ENCODE assay signal across 9 cellular contexts in the genomic region with DNA sequence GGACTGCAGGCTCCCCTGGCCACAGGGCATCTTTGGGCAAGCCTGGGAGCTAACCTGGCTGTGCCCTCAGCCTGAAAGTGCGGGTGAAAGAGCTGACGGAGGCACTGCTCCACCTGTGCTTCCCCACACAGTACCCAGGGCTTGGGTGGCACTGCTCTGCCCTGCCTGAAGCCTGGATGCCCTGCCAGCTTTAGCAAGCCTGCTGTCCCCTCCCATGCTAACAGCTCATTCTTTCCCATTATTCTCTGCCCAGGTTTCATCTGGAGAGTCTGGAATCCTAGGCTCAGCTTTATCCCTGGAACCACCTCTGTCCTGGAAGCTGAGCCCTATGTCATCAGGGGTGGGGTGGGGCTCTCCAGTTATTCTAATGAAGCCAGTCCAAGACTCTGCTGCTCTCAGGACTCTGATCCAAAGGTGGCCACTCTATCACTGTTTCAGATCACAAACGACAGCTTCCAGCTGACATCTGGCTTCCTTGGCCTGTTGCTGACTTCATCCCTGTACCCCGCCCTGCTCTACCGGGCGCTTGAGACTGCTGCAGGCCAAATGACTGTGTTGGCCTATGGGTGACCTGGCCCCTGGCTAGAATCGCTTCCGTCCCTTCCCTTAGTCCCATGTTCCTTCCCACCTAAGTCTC. TPM values are rescaled to one million over a fixed set of nuclear protein-coding genes. Genes with fewer than 3 reads are reported as not detected.
DNase-seq lines count a peak whose midpoint lies in the region; ATAC-seq, FAIRE-seq and TF ChIP-seq lines count a peak whose summit lies in the region.
"Had no signal": no experiment of that assay in that cellular context is flagged by ENCODE, and none has a peak within 500 bp of the region (broad histone marks: within the 10 kb centered on the region; RNA-seq: fewer than 3 reads in every experiment).

No MANE protein-coding gene starts in this region.

- DNase-seq in HCEC 1CT (peak; percentile 66), body of pancreas (no peak), kidney (no peak), suprapubic skin (ENCODE audit: low spot score in 2 of 2) (peak in 1 of 2 donors; percentile 83), H7 (no peak), iPS-NIHi7 (ENCODE audit: extremely low spot score) (no peak), NCI-H2227 treated with DMSO at 0.1 percent for 48 hours (lab: John Stamatoyannopoulos, UW) (no peak)
- DNase-seq in activated CD4-positive, alpha-beta T cell treated with anti-CD3 and anti-CD28 coated beads, Interleukin-2, amount 50 U/mL, for 48 hours, result no peak
- DNase-seq: NCI-H524 had no signal

- H3K9me3 ChIP-seq in body of pancreas, result no peaks in the 10 kb centered on the region
- H3K9me3 ChIP-seq in kidney (ENCODE audit: control insufficient read depth in 1 of 2, low read length in 2 of 2), result no peaks in the 10 kb centered on the region
- no peaks in the 10 kb centered on the region for H3K9me3 ChIP-seq in suprapubic skin

- H3K9ac ChIP-seq in kidney (ENCODE audit: low read length in 2 of 2), result peak overlapping the region in 1 of 2 donors; percentile 52

- H3K27me3 ChIP-seq in body of pancreas, result no peaks in the 10 kb centered on the region
- no peaks in the 10 kb centered on the region for H3K27me3 ChIP-seq in suprapubic skin
- H3K27me3 ChIP-seq in H7 (ENCODE audit: control insufficient read depth, insufficient read depth, low read length), result no peaks in the 10 kb centered on the region

- H3K4me1 ChIP-seq in body of pancreas (peaks cover 28% of the 10 kb centered on the region), kidney (ENCODE audit: control insufficient read depth in 1 of 2, insufficient read depth in 1 of 2, low read depth in 1 of 2, low read length in 2 of 2) (peaks cover 24 to 52% of the 10 kb centered on the region in 2 donors), suprapubic skin (peaks cover 71% of the 10 kb centered on the region)

- H3K27ac ChIP-seq in body of pancreas (peak overlapping the region; percentile 22 to 76 (median 54)), kidney (ENCODE audit: low read depth in 2 of 2, low read length in 2 of 2) (peak overlapping the region; percentile 68 to 88), suprapubic skin (peak overlapping the region; percentile 77)

- no peak for TF ChIP-seq EP300 in suprapubic skin (IDR thresholded peaks at IDR 0.05)

- no peak for TF ChIP-seq POLR2A in body of pancreas (IDR thresholded peaks at IDR 0.05)
- no peak for TF ChIP-seq POLR2A in suprapubic skin (IDR thresholded peaks at IDR 0.05)

- H3K36me3 ChIP-seq in body of pancreas (replicated peaks in 1 of 2; ENCODE audit: insufficient read depth in 1 of 2, low read depth in 2 of 2), result peaks cover 0 to 9% of the 10 kb centered on the region in 2 donors
- H3K36me3 ChIP-seq in kidney (ENCODE audit: control insufficient read depth in 1 of 2, insufficient read depth in 2 of 2, low read length in 2 of 2), result peaks cover 12 to 16% of the 10 kb centered on the region in 2 donors
- peaks cover 33% of the 10 kb centered on the region for H3K36me3 ChIP-seq in suprapubic skin
- peaks cover 2% of the 10 kb centered on the region; the same call in 1 of the 2 replicates for H3K36me3 ChIP-seq in H7 (replicated peaks; ENCODE audit: control insufficient read depth, insufficient read depth, low read length)

- TF ChIP-seq CTCF in body of pancreas (IDR thresholded peaks at IDR 0.05) (no peak), kidney (IDR thresholded peaks at IDR 0.05; ENCODE audit: borderline replicate concordance, extremely low read depth, insufficient read depth) (no peak), suprapubic skin (IDR thresholded peaks at IDR 0.05) (no peak)

- FAIRE-seq in kidney (lab: Jason Lieb, UNC), result no peak

- H3K4me3 ChIP-seq in body of pancreas (no peak overlapping the region), kidney (ENCODE audit: low read length in 2 of 2) (no peak overlapping the region), suprapubic skin (no peak overlapping the region), H7 (ENCODE audit: insufficient read depth, low read depth, low read length) (no peak overlapping the region)

- intact Hi-C loops in body of pancreas (cut with DNase I) (no loop called here), kidney (cut with DNase I) (no loop called here)

- peak; percentile 40 for ATAC-seq in body of pancreas

- 83% methylated on average over 6 to 8 of the region's 8 CpGs for WGBS in body of pancreas, 2 donors
- WGBS in suprapubic skin, result 34% methylated on average over 6 of the region's 8 CpGs

RNA-seq across cellular contexts. Expression of a gene that starts 29.3 kb away (rescaled TPM):
- total RNA-seq in body of pancreas, result 10 to 100 TPM in 1 of 2 donors, 1 to 10 TPM in 1; 9.6 to 18.1 TPM
- 13.0 TPM for total RNA-seq in kidney
- polyA plus RNA-seq in kidney (ENCODE audit: insufficient read depth, low read depth, low replicate concordance), result 2.7 TPM
- 1 to 10 TPM; 2.7 to 9.5 (median 4.9) TPM for total RNA-seq in suprapubic skin
- total RNA-seq in H7 (2014; rRNA removed; shearing (Covaris generic)), result 0.03 and 0.63 TPM in 2 replicates

RNA-seq across cellular contexts. Expression of a gene that starts 42.4 kb away (rescaled TPM):
- total RNA-seq in body of pancreas (10 to 100 TPM; 17.1 to 36.3 TPM), kidney (22.9 TPM), suprapubic skin (10 to 100 TPM; 36.6 to 51.5 (median 42.7) TPM)
- polyA plus RNA-seq in kidney (ENCODE audit: insufficient read depth, low read depth, low replicate concordance), result 63.6 TPM
- total RNA-seq in H7 (2014; rRNA removed; shearing (Covaris generic)), result 23.1 and 25.1 TPM in 2 replicates

RNA-seq across cellular contexts. Expression of a gene that starts 54.3 kb away (rescaled TPM):
- 10 to 100 TPM; 34.8 to 77.8 TPM for total RNA-seq in body of pancreas
- 49.4 TPM for total RNA-seq in kidney
- 23.3 TPM for polyA plus RNA-seq in kidney (ENCODE audit: insufficient read depth, low read depth, low replicate concordance)
- 100 to 1,000 TPM in 1 of 4 donors, 10 to 100 TPM in 3; 58.7 to 115 (median 66.3) TPM for total RNA-seq in suprapubic skin
- 37.0 and 53.6 TPM in 2 replicates for total RNA-seq in H7 (2014; rRNA removed; shearing (Covaris generic))

RNA-seq across cellular contexts. Expression of a gene that starts 59.1 kb away (rescaled TPM):
- 1 to 10 TPM; 3.1 to 3.6 TPM for total RNA-seq in body of pancreas
- 10.7 TPM for total RNA-seq in kidney
- polyA plus RNA-seq in kidney (ENCODE audit: insufficient read depth, low read depth, low replicate concordance), result 2.0 TPM
- total RNA-seq in suprapubic skin, result 10 to 100 TPM; 16.4 to 24.8 (median 21.6) TPM
- total RNA-seq in H7 (2014; rRNA removed; shearing (Covaris generic)), result 4.0 and 7.0 TPM in 2 replicates
